Comparison of ENCODE assay signal across 9 cellular contexts in the genomic region with DNA sequence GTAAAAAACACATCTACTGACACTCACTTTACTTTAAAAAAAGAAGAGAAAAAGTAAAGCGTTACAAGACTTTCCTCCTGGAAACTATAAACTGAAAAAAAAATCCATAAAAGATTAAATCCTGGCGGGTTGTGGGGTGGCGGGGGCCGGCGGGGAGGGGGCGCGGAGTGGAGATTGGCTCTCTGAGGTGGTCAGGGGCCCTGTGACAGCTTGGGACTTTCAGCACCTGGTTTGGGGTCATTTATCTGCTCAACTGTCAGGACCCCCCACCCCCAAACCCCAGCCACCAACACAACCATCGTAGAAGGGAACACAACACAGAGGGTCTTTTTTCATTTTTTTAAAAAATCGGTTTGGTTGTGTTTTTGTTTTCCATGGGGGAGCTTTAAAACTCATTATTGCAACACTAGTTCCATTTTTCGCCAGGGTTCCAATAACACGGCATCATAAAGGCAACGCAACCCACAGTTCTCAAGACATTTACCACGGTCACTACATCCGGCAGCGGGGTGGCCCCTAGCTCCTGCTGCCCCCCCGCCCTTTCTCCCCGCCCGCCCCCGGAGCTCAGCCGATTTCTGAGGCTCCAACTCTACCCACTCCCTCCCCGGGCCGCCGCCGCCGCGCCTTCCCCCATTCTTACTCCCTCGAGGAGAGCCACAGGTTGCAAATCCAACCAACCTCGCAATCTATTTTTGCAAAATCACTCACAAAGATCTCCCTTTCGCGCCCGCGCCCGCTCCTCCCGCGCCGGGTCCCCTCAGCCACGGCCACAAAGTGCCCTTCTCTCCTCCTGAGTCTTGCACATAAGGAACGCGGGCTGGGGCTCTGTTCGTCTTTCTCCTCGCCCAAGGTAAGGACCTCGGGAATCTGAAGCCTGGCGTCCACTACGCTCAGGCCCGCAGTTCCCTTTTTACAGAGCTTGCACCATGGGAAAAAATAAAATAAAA. TPM values are rescaled to one million over a fixed set of nuclear protein-coding genes. Genes with fewer than 3 reads are reported as not detected.
A peak's percentile ranks its signal among the peaks of the same experiment; 100 is the strongest.
DNase-seq lines count a peak whose midpoint lies in the region; ATAC-seq and TF ChIP-seq lines count a peak whose summit lies in the region.
"Had no signal": no experiment of that assay in that cellular context is flagged by ENCODE, and none has a peak within 500 bp of the region (broad histone marks: within the 10 kb centered on the region; RNA-seq: fewer than 3 reads in every experiment).

No MANE protein-coding gene starts in this region.

- H3K4me1 ChIP-seq in Caco-2 (peaks cover 29% of the 10 kb centered on the region), esophagus squamous epithelium (peaks cover 7 to 76% (median 26%) of the 10 kb centered on the region in 3 donors), suprapubic skin (peaks cover 48% of the 10 kb centered on the region)

- CTCF ChIA-PET in Caco-2 (lab: Charles Lee), result interaction anchor here (0.6 to 1.0 kb wide), 4 partner anchors 19 to 473 kb away, joined by 3 to 4 read pairs (median 3); no protein-coding TSS in a partner anchor

- H3K27ac ChIP-seq in esophagus squamous epithelium (peak overlapping the region; percentile 96 to 99 (median 98)), suprapubic skin (peak overlapping the region; percentile 100)

- peaks cover 14% of the 10 kb centered on the region for H3K4me1 Mint-ChIP-seq in Caco-2 (ENCODE audit: low read depth, unreplicated experiment)
- H3K4me1 Mint-ChIP-seq in naive B cell, result peaks cover 62 to 73% (median 63%) of the 10 kb centered on the region in 3 donors

- no peaks in the 10 kb centered on the region for H3K27me3 ChIP-seq in Caco-2 (replicated peaks; ENCODE audit: control insufficient read depth, insufficient read depth, low read length)
- H3K27me3 ChIP-seq in esophagus squamous epithelium, result no peaks in the 10 kb centered on the region
- no peaks in the 10 kb centered on the region for H3K27me3 ChIP-seq in suprapubic skin

- no TSS peak for BruUV-seq in Caco-2 (replicated peaks; lab: Mats Ljungman, UMichigan)

- no peak for TF ChIP-seq CTCF in Caco-2 (IDR thresholded peaks at IDR 0.05; ENCODE audit: insufficient read depth in 1 of 2, low read depth in 1 of 2, low read length in 1 of 2, severe bottlenecking in 1 of 2, unreplicated experiment in 1 of 2)
- no peak for TF ChIP-seq CTCF in esophagus squamous epithelium (IDR thresholded peaks at IDR 0.05)
- no peak for TF ChIP-seq CTCF in suprapubic skin (IDR thresholded peaks at IDR 0.05)

- H3K36me3 Mint-ChIP-seq in Caco-2 (ENCODE audit: insufficient read depth, unreplicated experiment) (peaks cover 37% of the 10 kb centered on the region), naive B cell (no peaks in the 10 kb centered on the region)

- H3K9me3 Mint-ChIP-seq in Caco-2 (ENCODE audit: unreplicated experiment) (no peaks in the 10 kb centered on the region), naive B cell (no peaks in the 10 kb centered on the region)

- no peaks in the 10 kb centered on the region for H3K27me3 Mint-ChIP-seq in Caco-2 (ENCODE audit: insufficient read depth, unreplicated experiment)
- H3K27me3 Mint-ChIP-seq in naive B cell, result no peaks in the 10 kb centered on the region

- TF ChIP-seq POLR2A in esophagus squamous epithelium (IDR thresholded peaks at IDR 0.05), result peak in 2 of 4 donors; percentile 9 to 22
- peak in 1 of 2 donors; percentile 48 for TF ChIP-seq POLR2A in suprapubic skin (IDR thresholded peaks at IDR 0.05)

- H3K4me3 ChIP-seq in Caco-2 (ENCODE audit: low read depth, low read length) (peak overlapping the region; percentile 73), esophagus squamous epithelium (peak overlapping the region; percentile 69 to 82 (median 74)), suprapubic skin (peak overlapping the region; percentile 93)

- H3K4me3 Mint-ChIP-seq in Caco-2 (ENCODE audit: unreplicated experiment) (peak overlapping the region; percentile 98), naive B cell (peak overlapping the region; percentile 94 to 100 (median 99))

- H3K27ac Mint-ChIP-seq in Caco-2 (ENCODE audit: unreplicated experiment) (peak overlapping the region; percentile 97), naive B cell (peak overlapping the region; percentile 96 to 100 (median 99))

- DNase-seq in Caco-2 (peak in 1 of 2 experiments; percentile 33), NCI-H1105 (lab: John Stamatoyannopoulos, UW) (peak; percentile 60), esophagus squamous epithelium (lab: John Stamatoyannopoulos, UW) (peak; percentile 38), naive B cell (peak; percentile 21), suprapubic skin (ENCODE audit: low spot score in 2 of 2) (peak; percentile 88 to 89), NCI-H146 (lab: John Stamatoyannopoulos, UW) (no peak), T-helper 9 cell (no peak)
- peak; percentile 62 for DNase-seq in activated T-cell treated with anti-CD3 and anti-CD28 coated beads, Interleukin-2, amount 50 U/mL, for 1 hour

- no peak for TF ChIP-seq EP300 in suprapubic skin (IDR thresholded peaks at IDR 0.05)

- intact Hi-C loops in Caco-2 (cut with micrococcal nuclease; ENCODE audit: unreplicated experiment), result loop anchor here (2.0 to 10.0 kb wide), 8 partner anchors 409 to 1489 kb away; no protein-coding TSS in a partner anchor
- intact Hi-C loops in esophagus squamous epithelium (cut with DNase I), result loop anchor here (5.0 to 10.0 kb wide), 3 partner anchors 311 to 1209 kb away; no protein-coding TSS in a partner anchor

- POLR2A ChIA-PET in Caco-2 (lab: Charles Lee), result interaction anchor here (0.7 to 1.3 kb wide), 3 partner anchors 211 to 409 kb away, joined by 3 to 9 read pairs (median 5); no protein-coding TSS in a partner anchor

- H3K36me3 ChIP-seq in Caco-2 (ENCODE audit: control insufficient read depth, insufficient read depth, low read length) (0 out of 2 replicates have a peak, but pooled peaks cover 1% of the 10 kb centered on the region), esophagus squamous epithelium (no peaks in the 10 kb centered on the region), suprapubic skin (no peaks in the 10 kb centered on the region)

- no peak for ATAC-seq in naive B cell (ENCODE audit: low read depth in 2 of 2)

- H3K9me3 ChIP-seq in Caco-2 (no peaks in the 10 kb centered on the region), esophagus squamous epithelium (no peaks in the 10 kb centered on the region), suprapubic skin (no peaks in the 10 kb centered on the region)

- 2 to 3% methylated on average over 32 to 43 of the region's 45 CpGs for WGBS in esophagus squamous epithelium, 2 donors
- 2% methylated on average over 45 of the region's 45 CpGs for WGBS in suprapubic skin

RNA-seq across cellular contexts. Expression of gene BCL6, which starts 1.8 kb away (rescaled TPM):
- total RNA-seq in Caco-2 (2022) (35.8 and 40.4 TPM in 2 replicates), esophagus squamous epithelium (10 to 100 TPM; 30.8 to 94.4 (median 42.6) TPM), suprapubic skin (100 to 1,000 TPM; 203 to 661 (median 285) TPM)
- 10 to 100 TPM; 20.7 to 39.3 (median 31.9) TPM for polyA plus RNA-seq in naive B cell (ENCODE audit: low read depth in 6 of 6)

RNA-seq across cellular contexts. Expression of gene RTP2, which starts 41.1 kb away (rescaled TPM):
- total RNA-seq in Caco-2 (2022) (not detected in 2 replicates), esophagus squamous epithelium (not detected), suprapubic skin (not detected)
- polyA plus RNA-seq in naive B cell (ENCODE audit: low read depth in 6 of 6), result not detected
- total RNA-seq: SK-MEL-5 had no signal

Comparison
In these comparisons a context has a peak if more than half of its experiments do, and no peak if none do; other contexts are left out.
1. DNase-seq: peak in NCI-H1105 (single experiment), activated T-cell treated with anti-CD3 and anti-CD28 coated beads, Interleukin-2, amount 50 U/mL, for 1 hour (single experiment), esophagus squamous epithelium (single experiment), naive B cell (single experiment) and suprapubic skin (2 of 2); none in NCI-H146 (single experiment) and T-helper 9 cell (single experiment).
2. Peak in every context shown above with its lines, with median percentiles within 50 percentile points of each other: H3K4me3 ChIP-seq.